1 cellular context compared by ENCODE assay signal in genomic region chr9:120919639-120920494, GRCh38.
TF ChIP-seq lines count a peak whose summit lies in the region.

No MANE protein-coding gene starts in this region.

TF ChIP-seq in IMR-90, 13 proteins besides CTCF, POLR2A, EP300 and RAD21 (continued from another document):
- TF ChIP-seq MAZ (IDR thresholded peaks at IDR 0.05; ENCODE audit: borderline replicate concordance, low read depth, low read length): no peak
- TF ChIP-seq RFX5 (IDR thresholded peaks at IDR 0.05; ENCODE audit: low read depth, low read length): no peak
- TF ChIP-seq BHLHE40 (IDR thresholded peaks at IDR 0.05; ENCODE audit: low read depth, low read length): no peak
- TF ChIP-seq ELK1 (IDR thresholded peaks at IDR 0.05; ENCODE audit: borderline replicate concordance, low read depth, low read length): no peak
- no peak for TF ChIP-seq MAFK (IDR thresholded peaks at IDR 0.05; ENCODE audit: low read depth, low read length)
- TF ChIP-seq SMC3 (IDR thresholded peaks at IDR 0.05; ENCODE audit: low read depth, low read length): no peak
- TF ChIP-seq NFE2L2 (IDR thresholded peaks at IDR 0.05; ENCODE audit: low read depth, low read length): no peak
- TF ChIP-seq FOS (IDR thresholded peaks at IDR 0.05; ENCODE audit: low read depth, low read length): no peak
- no peak for TF ChIP-seq RCOR1 (IDR thresholded peaks at IDR 0.05; ENCODE audit: insufficient replicate concordance, low read length)
